ENCODE assay signal across 7 cellular contexts in genomic region chr14:101780887-101781239, GRCh38. TPM values are rescaled to one million over a fixed set of nuclear protein-coding genes. Genes with fewer than 3 reads are reported as not detected.
DNase-seq lines count a peak whose midpoint lies in the region; ATAC-seq and TF ChIP-seq lines count a peak whose summit lies in the region.

No MANE protein-coding gene starts in this region.

- H3K9me3 ChIP-seq in HUES6 (ENCODE audit: control insufficient read depth, insufficient read depth, low read depth, low read length) = no peaks in the 10 kb centered on the region

- H3K27ac ChIP-seq in HUES6 (ENCODE audit: low read depth, low read length) = no peak overlapping the region

- in situ Hi-C loops in astrocyte of the cerebellum (cut with HindIII; ENCODE audit: low sequenced_read_pairs) = no loop called here

- H3K27me3 ChIP-seq in HUES6 (ENCODE audit: control insufficient read depth, insufficient read depth, low read length) = peaks cover 40% of the 10 kb centered on the region

- peaks cover 10% of the 10 kb centered on the region for H3K4me1 ChIP-seq in HUES6 (ENCODE audit: control insufficient read depth, insufficient read depth, low read length)

- ATAC-seq in left lobe of liver = peak; percentile 33
- peak; percentile 55 for ATAC-seq in stimulated activated naive CD8-positive, alpha-beta T cell treated with anti-CD3 and anti-CD28 coated beads, Interleukin-15, Interleukin-2, amounts not matched to agents 100 U/mL and 50 U/mL, for 24 hours
- ATAC-seq in HG03565 (IDR thresholded peaks at IDR 0.05; ENCODE audit: unreplicated experiment) = no peak

- peak overlapping the region; percentile 13 for H3K9ac ChIP-seq in HUES6 (ENCODE audit: low read length)

- DNase-seq in astrocyte of the cerebellum (ENCODE audit: low read depth) = no peak
- no peak for DNase-seq in left lobe of liver (ENCODE audit: low spot score)
- no peak for DNase-seq in stimulated activated naive CD8-positive, alpha-beta T cell treated with anti-CD3 and anti-CD28 coated beads, Interleukin-15, Interleukin-2, amounts not matched to agents 100 U/mL and 50 U/mL, for 24 hours
- DNase-seq in DMS 273 (lab: John Stamatoyannopoulos, UW; ENCODE audit: unreplicated experiment) = no peak
- DNase-seq in RPMI8226 = no peak

- H3K4me3 ChIP-seq in HUES6 (ENCODE audit: low read depth, low read length) (peak overlapping the region; percentile 79), astrocyte of the cerebellum (ENCODE audit: low read depth, low read length) (peak overlapping the region; percentile 37)

- no peak for TF ChIP-seq CTCF in astrocyte of the cerebellum (IDR thresholded peaks at IDR 0.05; ENCODE audit: low read depth, low read length, missing control alignments)

- no peaks in the 10 kb centered on the region for H3K36me3 ChIP-seq in HUES6 (ENCODE audit: control insufficient read depth, insufficient read depth, low read length)

RNA-seq across cellular contexts. Expression of gene PPP2R5C, which starts 19.4 kb away (rescaled TPM):
- 60.8 TPM for total RNA-seq in left lobe of liver
